ENCODE assay signal across 1 cellular context in the genomic region with DNA sequence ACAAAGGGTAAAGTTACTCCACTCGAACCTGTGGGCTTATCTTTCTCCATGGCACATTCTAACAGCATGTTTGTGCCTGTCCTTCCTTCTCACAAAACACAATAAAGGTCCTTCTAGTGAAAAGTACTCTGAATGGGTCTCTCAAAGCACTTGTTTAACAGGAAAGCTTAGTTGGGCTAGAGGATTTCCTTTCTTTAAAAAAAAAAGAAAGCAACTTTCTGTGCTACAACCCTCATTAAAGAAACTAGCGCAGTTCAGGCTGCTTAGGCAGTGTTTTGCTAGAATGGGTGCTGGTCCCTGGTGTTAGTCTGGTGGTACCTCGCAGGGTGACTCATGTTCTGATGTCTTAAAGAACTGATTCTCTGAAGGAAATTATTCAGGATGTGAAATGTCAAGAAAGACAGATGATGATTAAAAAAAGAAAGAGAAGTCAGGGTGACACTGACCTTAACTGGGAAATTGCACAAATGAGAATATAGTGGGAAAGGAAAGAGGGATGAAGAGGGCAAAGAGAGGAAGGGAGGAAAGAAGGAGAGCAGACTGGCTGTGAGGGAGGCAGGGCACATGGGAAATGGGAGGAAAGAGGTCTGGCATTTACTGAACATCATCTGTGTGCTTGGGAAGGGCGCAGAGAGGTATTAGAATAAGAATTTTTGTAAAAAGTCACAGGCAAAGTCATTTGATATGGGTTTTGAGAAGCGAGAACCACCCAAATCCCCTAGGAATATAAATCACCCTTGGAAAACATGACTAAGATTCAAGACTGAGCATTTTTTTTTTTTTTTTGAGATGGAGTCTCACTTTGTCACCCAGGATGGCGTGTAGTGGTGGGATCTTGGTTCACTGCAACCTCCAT.
TF ChIP-seq lines count a peak whose summit lies in the region.

No MANE protein-coding gene starts in this region.

TF ChIP-seq in IMR-90, 13 proteins besides CTCF, POLR2A, EP300 and RAD21 (continued from another document):
- TF ChIP-seq, protein P1, sequence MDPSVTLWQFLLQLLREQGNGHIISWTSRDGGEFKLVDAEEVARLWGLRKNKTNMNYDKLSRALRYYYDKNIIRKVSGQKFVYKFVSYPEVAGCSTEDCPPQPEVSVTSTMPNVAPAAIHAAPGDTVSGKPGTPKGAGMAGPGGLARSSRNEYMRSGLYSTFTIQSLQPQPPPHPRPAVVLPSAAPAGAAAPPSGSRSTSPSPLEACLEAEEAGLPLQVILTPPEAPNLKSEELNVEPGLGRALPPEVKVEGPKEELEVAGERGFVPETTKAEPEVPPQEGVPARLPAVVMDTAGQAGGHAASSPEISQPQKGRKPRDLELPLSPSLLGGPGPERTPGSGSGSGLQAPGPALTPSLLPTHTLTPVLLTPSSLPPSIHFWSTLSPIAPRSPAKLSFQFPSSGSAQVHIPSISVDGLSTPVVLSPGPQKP (IDR thresholded peaks at IDR 0.05; ENCODE audit: borderline replicate concordance, low read depth, low read length) = no peak
- no peak for TF ChIP-seq NFE2L2 (IDR thresholded peaks at IDR 0.05; ENCODE audit: low read depth, low read length)
- no peak for TF ChIP-seq MAFK (IDR thresholded peaks at IDR 0.05; ENCODE audit: low read depth, low read length)
